ENCODE assay signal across 8 cellular contexts in the genomic region with DNA sequence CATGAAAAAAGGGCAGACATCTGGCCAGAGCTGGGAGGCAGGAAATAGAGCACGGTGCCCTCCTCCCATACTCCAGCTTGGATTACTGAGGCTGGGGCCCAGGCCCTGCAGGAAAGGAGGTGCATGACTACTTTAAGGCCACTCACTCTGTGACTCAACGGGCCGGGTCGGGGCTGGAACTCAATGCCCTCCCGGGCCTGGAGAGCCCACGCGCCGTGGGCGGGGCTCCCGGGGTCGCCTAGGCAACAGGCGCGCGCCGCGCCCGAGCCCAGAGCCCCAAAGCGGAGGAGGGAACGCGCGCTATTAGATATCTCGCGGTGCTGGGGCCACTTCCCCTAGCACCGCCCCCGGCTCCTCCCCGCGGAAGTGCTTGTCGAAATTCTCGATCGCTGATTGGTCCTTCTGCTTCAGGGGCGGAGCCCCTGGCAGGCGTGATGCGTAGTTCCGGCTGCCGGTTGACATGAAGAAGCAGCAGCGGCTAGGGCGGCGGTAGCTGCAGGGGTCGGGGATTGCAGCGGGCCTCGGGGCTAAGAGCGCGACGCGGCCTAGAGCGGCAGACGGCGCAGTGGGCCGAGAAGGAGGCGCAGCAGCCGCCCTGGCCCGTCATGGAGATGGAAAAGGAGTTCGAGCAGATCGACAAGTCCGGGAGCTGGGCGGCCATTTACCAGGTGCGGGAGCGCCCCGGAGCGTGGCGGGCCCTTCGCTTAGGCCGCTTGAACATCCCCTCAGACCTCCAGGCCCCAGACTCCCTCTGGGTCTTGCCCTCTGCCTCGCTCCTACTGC. TPM values are rescaled to one million over a fixed set of nuclear protein-coding genes. Genes with fewer than 3 reads are reported as not detected.
DNase-seq lines count a peak whose midpoint lies in the region; ATAC-seq, FAIRE-seq and TF ChIP-seq lines count a peak whose summit lies in the region.

A gene (plus strand): TSS at position 461 of the 783 bp plus-strand sequence. CDS start 145 bp downstream, at position 606.

- TF ChIP-seq POLR2A in GM15510 (IDR thresholded peaks at IDR 0.05; ENCODE audit: borderline replicate concordance, extremely low read depth, insufficient read length) = peak; percentile 99

- intact Hi-C loops in left ventricle myocardium superior (cut with micrococcal nuclease) = loop anchor here (10.0 kb wide), 1 partner anchor 65 kb away; no protein-coding TSS in a partner anchor
- intact Hi-C loops in psoas muscle (cut with DNase I) = loop anchor here in 1 of 2 donors (2.0 kb wide), 1 partner anchor 65 kb away; no protein-coding TSS in a partner anchor

- peak; percentile 92 to 96 for DNase-seq in NCI-H187 (lab: John Stamatoyannopoulos, UW)
- DNase-seq in T-helper 2 cell = peak; percentile 97 to 99 (median 98)
- peak; percentile 99 for DNase-seq in left ventricle myocardium superior
- peak; percentile 99 for DNase-seq in psoas muscle
- DNase-seq in urothelium cell line (ENCODE audit: low spot score) = peak; percentile 100

- FAIRE-seq in urothelium cell line (lab: Jason Lieb, UNC) = peak; percentile 89

- no peaks in the 10 kb centered on the region for H3K9me3 ChIP-seq in psoas muscle

- no peak for TF ChIP-seq CTCF in psoas muscle (IDR thresholded peaks at IDR 0.05)

- H3K36me3 ChIP-seq in psoas muscle (ENCODE audit: insufficient read depth in 1 of 2, low read depth in 1 of 2) = peaks cover 0 to 3% of the 10 kb centered on the region in 2 donors

- peak within 1 kb of the TSS; percentile 99 for H3K4me3 ChIP-seq in psoas muscle

- H3K27ac ChIP-seq in angular gyrus (ENCODE audit: low read depth, low read length) (peak within 1 kb of the TSS; percentile 78), psoas muscle (peak within 1 kb of the TSS; percentile 98)

- 0 to 1% (median 1%) methylated on average over 58 to 64 of the region's 64 CpGs for WGBS in psoas muscle, 3 donors

- ATAC-seq in HG02885 (IDR thresholded peaks at IDR 0.05; ENCODE audit: poor library complexity, unreplicated experiment) = peak; percentile 92
- ATAC-seq in left ventricle myocardium superior = peak; percentile 96
- ATAC-seq in psoas muscle = peak; percentile 88 to 96 (median 91)

- peaks cover 44% of the 10 kb centered on the region for H3K4me1 ChIP-seq in psoas muscle

- no peaks in the 10 kb centered on the region for H3K27me3 ChIP-seq in psoas muscle (ENCODE audit: insufficient read depth in 3 of 3, low read length in 2 of 3)

RNA-seq across cellular contexts. Expression of the gene that starts here (rescaled TPM):
- total RNA-seq in left ventricle myocardium superior = 24.1 TPM
- total RNA-seq in psoas muscle = 100 to 1,000 TPM in 1 of 4 donors, 10 to 100 TPM in 3; 29.7 to 112 (median 56.3) TPM
- 100 to 1,000 TPM in 1 of 3 donors, 10 to 100 TPM in 2; 28.7 to 107 (median 46.1) TPM for polyA plus RNA-seq in psoas muscle

Comparison
In these comparisons a context has a peak if more than half of its experiments do, and no peak if none do; other contexts are left out.
1. Peak in every context shown above with its lines: DNase-seq, ATAC-seq, H3K4me3 ChIP-seq and H3K27ac ChIP-seq.